Comparison of ENCODE assay signal across 1 cellular context in the genomic region with DNA sequence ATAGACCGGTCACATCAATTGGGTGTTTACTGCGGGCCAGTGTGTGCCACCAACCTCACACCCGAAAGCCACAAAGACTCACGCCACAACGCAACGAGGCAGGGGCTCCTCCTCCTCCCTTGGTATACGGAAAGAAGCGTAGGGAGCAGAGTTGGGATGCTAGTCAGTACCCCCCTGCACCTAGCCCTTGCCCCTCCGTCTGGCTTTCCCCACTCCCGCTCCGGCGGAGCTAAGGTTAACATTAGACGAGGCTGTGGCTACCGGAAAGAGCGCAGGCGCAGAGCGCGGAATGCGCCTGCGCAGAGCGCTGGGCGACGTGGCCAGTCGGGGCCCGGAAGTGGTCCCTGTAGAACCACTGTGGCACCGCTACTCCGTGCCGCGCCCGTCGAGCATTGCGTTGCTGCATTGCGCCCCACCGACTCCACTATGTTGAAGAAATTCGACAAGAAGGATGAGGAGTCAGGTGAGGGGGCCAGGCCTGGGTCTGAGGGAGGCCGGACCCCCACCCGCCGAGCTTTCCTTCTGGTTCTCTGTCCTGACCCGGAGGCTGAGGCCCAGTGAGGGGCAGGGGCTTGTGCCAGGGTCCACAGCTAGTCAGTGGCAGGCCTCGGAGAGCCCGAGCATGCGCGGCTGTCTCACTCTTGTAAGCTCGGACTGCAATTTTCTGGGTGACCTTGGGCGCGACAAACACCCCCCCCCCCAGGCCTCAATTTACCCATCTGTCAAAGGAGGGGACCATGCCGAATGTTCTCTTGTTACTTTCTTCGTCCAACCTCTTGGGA.
TF ChIP-seq lines count a peak whose summit lies in the region.

Gene COPG1 (plus strand): TSS at position 323 of the 782 bp plus-strand sequence. CDS start 104 bp downstream, at position 427.

TF ChIP-seq in K562, 482 proteins besides CTCF, POLR2A, EP300 and RAD21 (continued from another document and continues in another):
- no peak for TF ChIP-seq ZBTB43 (CRISPR knock-in tag; IDR thresholded peaks at IDR 0.05)
- TF ChIP-seq MBD2 (IDR thresholded peaks at IDR 0.05; ENCODE audit: borderline replicate concordance, low read depth), result peak; percentile 54; the same call in 1 of the 2 replicates
- no peak for TF ChIP-seq ARID2 (IDR thresholded peaks at IDR 0.05)
- no peak for TF ChIP-seq ZNF23 (CRISPR knock-in tag; IDR thresholded peaks at IDR 0.05)
- TF ChIP-seq BMI1 (IDR thresholded peaks at IDR 0.05; ENCODE audit: low read length), result no peak
- peak; percentile 92 for TF ChIP-seq POLR2B (IDR thresholded peaks at IDR 0.05; ENCODE audit: low read depth, partially characterized antibody)
- TF ChIP-seq HNRNPUL1 (IDR thresholded peaks at IDR 0.05; ENCODE audit: low read length), result no peak
- no peak for TF ChIP-seq BCL6 (CRISPR knock-in tag; IDR thresholded peaks at IDR 0.05)
- TF ChIP-seq CHD7 (IDR thresholded peaks at IDR 0.05; ENCODE audit: low read depth, low read length), result no peak
- TF ChIP-seq, protein P1, sequence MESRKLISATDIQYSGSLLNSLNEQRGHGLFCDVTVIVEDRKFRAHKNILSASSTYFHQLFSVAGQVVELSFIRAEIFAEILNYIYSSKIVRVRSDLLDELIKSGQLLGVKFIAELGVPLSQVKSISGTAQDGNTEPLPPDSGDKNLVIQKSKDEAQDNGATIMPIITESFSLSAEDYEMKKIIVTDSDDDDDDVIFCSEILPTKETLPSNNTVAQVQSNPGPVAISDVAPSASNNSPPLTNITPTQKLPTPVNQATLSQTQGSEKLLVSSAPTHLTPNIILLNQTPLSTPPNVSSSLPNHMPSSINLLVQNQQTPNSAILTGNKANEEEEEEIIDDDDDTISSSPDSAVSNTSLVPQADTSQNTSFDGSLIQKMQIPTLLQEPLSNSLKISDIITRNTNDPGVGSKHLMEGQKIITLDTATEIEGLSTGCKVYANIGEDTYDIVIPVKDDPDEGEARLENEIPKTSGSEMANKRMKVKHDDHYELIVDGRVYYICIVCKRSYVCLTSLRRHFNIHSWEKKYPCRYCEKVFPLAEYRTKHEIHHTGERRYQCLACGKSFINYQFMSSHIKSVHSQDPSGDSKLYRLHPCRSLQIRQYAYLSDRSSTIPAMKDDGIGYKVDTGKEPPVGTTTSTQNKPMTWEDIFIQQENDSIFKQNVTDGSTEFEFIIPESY (CRISPR knock-in tag; IDR thresholded peaks at IDR 0.05), result no peak
- peak; percentile 39; the same call in 1 of the 2 replicates for TF ChIP-seq HMGXB4 (CRISPR knock-in tag; IDR thresholded peaks at IDR 0.05)
- no peak for TF ChIP-seq XRCC5 (IDR thresholded peaks at IDR 0.05; ENCODE audit: low read depth, low read length)
- TF ChIP-seq PHF20 (IDR thresholded peaks at IDR 0.05; ENCODE audit: partially characterized antibody), result peak; percentile 55
- TF ChIP-seq, protein P2, sequence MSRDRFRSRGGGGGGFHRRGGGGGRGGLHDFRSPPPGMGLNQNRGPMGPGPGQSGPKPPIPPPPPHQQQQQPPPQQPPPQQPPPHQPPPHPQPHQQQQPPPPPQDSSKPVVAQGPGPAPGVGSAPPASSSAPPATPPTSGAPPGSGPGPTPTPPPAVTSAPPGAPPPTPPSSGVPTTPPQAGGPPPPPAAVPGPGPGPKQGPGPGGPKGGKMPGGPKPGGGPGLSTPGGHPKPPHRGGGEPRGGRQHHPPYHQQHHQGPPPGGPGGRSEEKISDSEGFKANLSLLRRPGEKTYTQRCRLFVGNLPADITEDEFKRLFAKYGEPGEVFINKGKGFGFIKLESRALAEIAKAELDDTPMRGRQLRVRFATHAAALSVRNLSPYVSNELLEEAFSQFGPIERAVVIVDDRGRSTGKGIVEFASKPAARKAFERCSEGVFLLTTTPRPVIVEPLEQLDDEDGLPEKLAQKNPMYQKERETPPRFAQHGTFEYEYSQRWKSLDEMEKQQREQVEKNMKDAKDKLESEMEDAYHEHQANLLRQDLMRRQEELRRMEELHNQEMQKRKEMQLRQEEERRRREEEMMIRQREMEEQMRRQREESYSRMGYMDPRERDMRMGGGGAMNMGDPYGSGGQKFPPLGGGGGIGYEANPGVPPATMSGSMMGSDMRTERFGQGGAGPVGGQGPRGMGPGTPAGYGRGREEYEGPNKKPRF (IDR thresholded peaks at IDR 0.05; ENCODE audit: low read depth, low read length), result no peak
- TF ChIP-seq MCM3 (IDR thresholded peaks at IDR 0.05), result no peak
- no peak for TF ChIP-seq ARID3B (CRISPR knock-in tag; IDR thresholded peaks at IDR 0.05; ENCODE audit: borderline replicate concordance)
- TF ChIP-seq ZNF766 (CRISPR knock-in tag; conservative IDR thresholded peaks at IDR 0.05), result no peak
- peak; percentile 82 for TF ChIP-seq POLR2AphosphoS5 (IDR thresholded peaks at IDR 0.05; ENCODE audit: control insufficient read depth, insufficient read depth, low read depth, low read length)
- peak; percentile 60 for TF ChIP-seq ETV5 (CRISPR knock-in tag; IDR thresholded peaks at IDR 0.05; ENCODE audit: low read depth)
- TF ChIP-seq DIDO1 (tag; IDR thresholded peaks at IDR 0.05; ENCODE audit: low read depth), result no peak
- TF ChIP-seq HDAC2 (IDR thresholded peaks at IDR 0.05), result peak; percentile 8; the same call in 1 of the 2 replicates
- no peak for TF ChIP-seq ATF1 (CRISPR knock-in tag; IDR thresholded peaks at IDR 0.05)
- TF ChIP-seq ATF1 (tag; IDR thresholded peaks at IDR 0.05), result peak; percentile 54
- no peak for TF ChIP-seq ZSCAN32 (CRISPR knock-in tag; IDR thresholded peaks at IDR 0.05)
- TF ChIP-seq HNRNPL (IDR thresholded peaks at IDR 0.05; ENCODE audit: low read depth, low read length), result 0 out of 2 replicates have a peak, but pooled peaks have one; percentile 34
- TF ChIP-seq ZNF282 (CRISPR knock-in tag; IDR thresholded peaks at IDR 0.05), result no peak
- peak; percentile 35; the same call in 1 of the 2 replicates for TF ChIP-seq ETS1 (conservative IDR thresholded peaks at IDR 0.05; ENCODE audit: control insufficient read depth, low read depth, low read length)
- TF ChIP-seq RBM14 (IDR thresholded peaks at IDR 0.05; ENCODE audit: borderline replicate concordance, insufficient read depth, low read depth, low read length), result no peak
- peak; percentile 79 for TF ChIP-seq MEIS2 (IDR thresholded peaks at IDR 0.05; ENCODE audit: partially characterized antibody)
